10 cellular contexts compared by ENCODE assay signal in the genomic region with DNA sequence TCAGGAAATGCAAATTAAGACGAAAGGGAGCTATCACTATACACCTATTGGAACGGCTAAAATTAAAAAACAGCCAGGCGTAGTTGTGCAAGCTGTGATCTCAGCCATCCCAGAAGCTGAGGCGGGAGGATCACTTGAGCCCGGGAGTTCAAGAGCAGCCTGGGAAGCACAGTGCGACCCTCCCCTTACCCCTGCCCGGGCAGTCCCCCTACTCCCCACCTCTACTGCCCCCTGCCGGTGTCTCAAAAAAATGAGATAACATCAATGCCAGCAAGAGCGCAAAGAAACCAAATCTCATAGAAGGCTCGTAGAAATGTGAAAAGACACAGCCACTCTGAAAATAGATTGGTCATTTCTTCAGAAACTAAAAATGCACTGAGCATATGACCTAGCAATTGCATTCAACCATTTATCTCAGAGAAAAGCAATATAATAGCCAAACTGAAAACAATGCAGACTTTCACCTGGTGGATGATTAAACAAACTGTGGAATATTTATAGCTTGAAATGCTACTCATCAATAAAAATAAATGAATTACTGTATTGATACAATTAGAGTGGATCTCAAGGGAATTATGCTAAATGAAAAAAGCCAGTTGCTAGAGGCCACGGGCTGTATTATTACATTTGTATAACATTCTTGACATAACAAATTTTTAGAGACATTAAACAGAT. TPM values are rescaled to one million over a fixed set of nuclear protein-coding genes. Genes with fewer than 3 reads are reported as not detected.
A peak's percentile ranks its signal among the peaks of the same experiment; 100 is the strongest.
DNase-seq lines count a peak whose midpoint lies in the region; ATAC-seq and TF ChIP-seq lines count a peak whose summit lies in the region.
"Had no signal": no experiment of that assay in that cellular context is flagged by ENCODE, and none has a peak within 500 bp of the region (broad histone marks: within the 10 kb centered on the region; RNA-seq: fewer than 3 reads in every experiment).

No MANE protein-coding gene starts in this region.

- TF ChIP-seq CTCF in AG10803 (conservative IDR thresholded peaks at IDR 0.05; ENCODE audit: low read length) (peak; percentile 31), GM12865 (IDR thresholded peaks at IDR 0.05; ENCODE audit: insufficient read depth, low read depth, low read length, missing control alignments) (peak; percentile 52), fibroblast of the aortic adventitia (IDR thresholded peaks at IDR 0.05; ENCODE audit: insufficient read depth, low read length) (peak; percentile 28), coronary artery (IDR thresholded peaks at IDR 0.05) (no peak)

- no peak overlapping the region for H3K4me3 ChIP-seq in AG10803 (ENCODE audit: low read length)
- no peak overlapping the region for H3K4me3 ChIP-seq in GM12865 (ENCODE audit: low read depth, low read length)
- no peak overlapping the region for H3K4me3 ChIP-seq in fibroblast of the aortic adventitia (ENCODE audit: low read depth, low read length)
- H3K4me3 ChIP-seq in coronary artery: no peak overlapping the region

- no peak overlapping the region for H3K27ac ChIP-seq in coronary artery
- H3K27ac ChIP-seq: neutrophil had no signal

- no peak for DNase-seq in AG10803 (ENCODE audit: low read depth)
- DNase-seq in GM12865 (ENCODE audit: low read depth): peak; percentile 40
- peak; percentile 67 for DNase-seq in OCI-M1 (lab: John Stamatoyannopoulos, UW)
- no peak for DNase-seq in fibroblast of the aortic adventitia (ENCODE audit: low read depth)
- DNase-seq in coronary artery (ENCODE audit: low spot score): no peak
- DNase-seq: activated T-cell treated with anti-CD3 and anti-CD28 coated beads, Interleukin-2, amount 50 U/mL, for 24 hours had no signal

- ATAC-seq in GM19452 (IDR thresholded peaks at IDR 0.05; ENCODE audit: unreplicated experiment) (no peak), HG03025 (IDR thresholded peaks at IDR 0.05; ENCODE audit: low FRiP score, unreplicated experiment) (no peak), HG02852 (IDR thresholded peaks at IDR 0.05; ENCODE audit: unreplicated experiment) (no peak)

RNA-seq across cellular contexts. Expression of gene OR2V2, which starts 20.6 kb away (rescaled TPM):
- not detected in 2 replicates for total RNA-seq in fibroblast of the aortic adventitia (ENCODE audit: low replicate concordance)

RNA-seq across cellular contexts. Expression of gene OR2V1, which starts 37.0 kb away (rescaled TPM):
- not detected in 2 replicates for total RNA-seq in fibroblast of the aortic adventitia (ENCODE audit: low replicate concordance)

RNA-seq across cellular contexts. Expression of gene TRIM7, which starts 37.0 kb away (rescaled TPM):
- 0.74 and 3.3 TPM in 2 replicates for total RNA-seq in fibroblast of the aortic adventitia (ENCODE audit: low replicate concordance)

RNA-seq across cellular contexts. Expression of gene TRIM41, which starts 55.1 kb away (rescaled TPM):
- total RNA-seq in fibroblast of the aortic adventitia (ENCODE audit: low replicate concordance): 12.7 and 19.1 TPM in 2 replicates

Comparison
In these comparisons a context has a peak if more than half of its experiments do, and no peak if none do; other contexts are left out.
1. DNase-seq: peak in GM12865 (single experiment) and OCI-M1 (single experiment); none in AG10803 (single experiment), fibroblast of the aortic adventitia (single experiment) and coronary artery (single experiment).